Comparison of ENCODE assay signal across 9 cellular contexts in the genomic region with DNA sequence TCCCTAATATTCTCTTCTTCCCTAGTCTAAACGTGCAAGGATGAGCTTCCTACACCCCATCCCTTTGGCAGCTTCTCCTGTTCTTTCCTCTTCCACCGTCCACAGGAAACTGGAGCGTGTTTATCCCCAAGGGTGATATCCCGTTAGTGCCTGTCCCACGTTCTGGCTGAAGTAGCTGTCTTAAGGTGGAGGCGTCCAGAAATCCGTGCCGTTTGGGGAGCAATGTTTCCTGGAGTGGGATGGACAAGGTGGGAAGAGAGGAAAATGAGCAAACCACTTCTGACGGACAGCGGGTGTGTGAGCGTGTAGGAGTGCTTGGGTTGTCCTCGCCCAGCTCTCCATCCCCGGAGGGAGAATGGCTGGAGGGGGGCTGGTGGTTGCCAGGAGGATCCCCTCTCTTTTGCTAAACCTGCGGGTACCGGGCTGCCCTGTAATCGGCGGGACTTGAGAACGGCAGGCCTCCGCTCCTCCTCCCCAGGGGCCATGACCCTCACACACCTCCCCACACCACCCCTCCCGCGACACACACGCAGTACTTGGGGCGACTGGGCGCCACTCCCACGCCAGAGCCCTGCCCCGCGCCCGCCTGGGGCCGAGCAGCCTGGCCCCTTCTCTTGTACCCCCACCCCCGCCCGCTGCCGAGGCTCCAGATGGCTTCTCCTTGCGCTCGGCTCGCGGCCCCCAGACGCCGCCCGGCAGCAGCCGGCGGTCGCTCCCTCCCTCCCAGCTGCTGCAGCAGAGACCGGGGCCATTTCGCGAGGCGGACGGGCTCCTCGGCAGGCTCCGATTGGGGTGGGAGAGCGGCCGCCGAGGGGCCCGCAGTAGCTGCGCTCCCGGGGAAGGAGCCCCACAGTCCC. TPM values are rescaled to one million over a fixed set of nuclear protein-coding genes. Genes with fewer than 3 reads are reported as not detected.
DNase-seq lines count a peak whose midpoint lies in the region; ATAC-seq and TF ChIP-seq lines count a peak whose summit lies in the region.
"Had no signal": no experiment of that assay in that cellular context is flagged by ENCODE, and none has a peak within 500 bp of the region (broad histone marks: within the 10 kb centered on the region; RNA-seq: fewer than 3 reads in every experiment).

No MANE protein-coding gene starts in this region.

- H2BK5ac ChIP-seq in H9 (ENCODE audit: insufficient read length, low read length): no peak overlapping the region

- peak overlapping the region; percentile 63; the same call in 1 of the 2 replicates for H3K9ac ChIP-seq in DND-41 (ENCODE audit: low read depth, low read length)
- H3K9ac ChIP-seq in H9 (ENCODE audit: extremely low read depth, insufficient read length, low read length): no peak overlapping the region
- H3K9ac ChIP-seq in smooth muscle cell (ENCODE audit: low read depth): no peak overlapping the region

- no peak overlapping the region for H2AK5ac ChIP-seq in H9 (ENCODE audit: insufficient read length, low read length)

- no peak overlapping the region; the same call in 1 of the 2 replicates for H3K14ac ChIP-seq in H9 (ENCODE audit: insufficient read depth, low read length)

- H3K18ac ChIP-seq in H9 (ENCODE audit: insufficient read length, low read depth, low read length): no peak overlapping the region

- H2AFZ ChIP-seq in DND-41 (ENCODE audit: low read depth, low read length) (peak overlapping the region; percentile 79; the same call in 1 of the 2 replicates), H9 (ENCODE audit: low read length) (no peak overlapping the region), smooth muscle cell (ENCODE audit: low read depth) (peak overlapping the region; percentile 92)

- H2BK120ac ChIP-seq in H9 (ENCODE audit: low read depth, low read length, poor library complexity, severe bottlenecking): no peak overlapping the region

- peaks cover 0 to 4% (median 0%) of the 10 kb centered on the region in 3 experiments; a peak in 1 of 7 replicates for H3K36me3 Mint-ChIP-seq in H9 (ENCODE audit: insufficient read depth in 1 of 3, low read depth in 3 of 3)
- peaks cover 14% of the 10 kb centered on the region for H3K36me3 Mint-ChIP-seq in activated naive CD8-positive, alpha-beta T cell treated with anti-CD3 and anti-CD28 coated beads, Interleukin-2, amount 50 U/mL, for 24 hours (ENCODE audit: low read depth)

- peaks cover 99% of the 10 kb centered on the region for H3K27me3 Mint-ChIP-seq in H9 (ENCODE audit: low read depth)
- H3K27me3 Mint-ChIP-seq in activated naive CD8-positive, alpha-beta T cell treated with anti-CD3 and anti-CD28 coated beads, Interleukin-2, amount 50 U/mL, for 24 hours: peaks cover 18% of the 10 kb centered on the region

- H3K79me1 ChIP-seq in H9 (ENCODE audit: insufficient read depth, low read depth, low read length, poor library complexity, severe bottlenecking): no peaks in the 10 kb centered on the region

- peaks cover 15% of the 10 kb centered on the region for H3K23me2 ChIP-seq in H9 (ENCODE audit: insufficient read length, low read depth, low read length, poor library complexity, severe bottlenecking)

- no peak overlapping the region for H2BK20ac ChIP-seq in H9 (ENCODE audit: low read depth, low read length, poor library complexity, severe bottlenecking)

- no peak overlapping the region for H3K4ac ChIP-seq in H9 (ENCODE audit: low read depth, low read length)

- H3K4me3 Mint-ChIP-seq in H9: peak overlapping the region; percentile 66 to 83
- H3K4me3 Mint-ChIP-seq in activated naive CD8-positive, alpha-beta T cell treated with anti-CD3 and anti-CD28 coated beads, Interleukin-2, amount 50 U/mL, for 24 hours: peak overlapping the region; percentile 99

- H3K79me2 ChIP-seq in DND-41 (ENCODE audit: insufficient read depth, low read length) (no peaks in the 10 kb centered on the region), H9 (ENCODE audit: insufficient read depth, low read length) (no peaks in the 10 kb centered on the region), smooth muscle cell (ENCODE audit: low read depth) (no peaks in the 10 kb centered on the region)

- no peak overlapping the region for H3K27ac Mint-ChIP-seq in H9
- H3K27ac Mint-ChIP-seq in activated naive CD8-positive, alpha-beta T cell treated with anti-CD3 and anti-CD28 coated beads, Interleukin-2, amount 50 U/mL, for 24 hours: peak overlapping the region; percentile 97

- peak overlapping the region in 1 of 2 experiments; percentile 61; a peak in 2 of 4 replicates for H3K4me3 ChIP-seq in DND-41 (ENCODE audit: low read depth in 1 of 2, low read length in 2 of 2)
- H3K4me3 ChIP-seq in smooth muscle cell: peak overlapping the region; percentile 74

- H4K8ac ChIP-seq in H9 (replicated peaks; ENCODE audit: insufficient read length, low read depth, low read length): no peak overlapping the region

- TF ChIP-seq CTCF in DND-41 (IDR thresholded peaks at IDR 0.05; ENCODE audit: borderline replicate concordance, extremely low read depth, low read length, poor library complexity, severe bottlenecking) (no peak), H9 (conservative IDR thresholded peaks at IDR 0.05) (no peak), smooth muscle cell (IDR thresholded peaks at IDR 0.05; ENCODE audit: borderline replicate concordance, insufficient read depth, poor library complexity, severe bottlenecking) (no peak)

- no peak overlapping the region for H3K56ac ChIP-seq in H9 (ENCODE audit: insufficient read length, low read depth, low read length)

- H3T11ph ChIP-seq in H9 (ENCODE audit: low read length): no peak overlapping the region

- DNase-seq in DND-41: no peak
- peak; percentile 36 for DNase-seq in H9
- peak; percentile 44 for DNase-seq in NCI-H146 (lab: John Stamatoyannopoulos, UW)
- DNase-seq in activated naive CD8-positive, alpha-beta T cell treated with anti-CD3 and anti-CD28 coated beads, Interleukin-2, amount 50 U/mL, for 24 hours: no peak
- DNase-seq in iPS-NIHi7 (ENCODE audit: extremely low spot score): peak; percentile 19
- no peak for DNase-seq in smooth muscle cell (lab: John Stamatoyannopoulos, UW; ENCODE audit: unreplicated experiment)
- DNase-seq in H4 (ENCODE audit: low spot score): no peak
- DNase-seq in COR-L47 (lab: John Stamatoyannopoulos, UW): no peak

- peaks cover 22 to 34% of the 10 kb centered on the region in 2 experiments for H3K4me1 Mint-ChIP-seq in H9
- H3K4me1 Mint-ChIP-seq in activated naive CD8-positive, alpha-beta T cell treated with anti-CD3 and anti-CD28 coated beads, Interleukin-2, amount 50 U/mL, for 24 hours: peaks cover 55% of the 10 kb centered on the region

- H4K91ac ChIP-seq in H9 (ENCODE audit: insufficient read length, low read depth, low read length): no peak overlapping the region

- H3K36me3 ChIP-seq in DND-41 (ENCODE audit: insufficient read depth, low read length) (no peaks in the 10 kb centered on the region), smooth muscle cell (ENCODE audit: low read depth) (no peaks in the 10 kb centered on the region)

- H3K4me1 ChIP-seq in DND-41 (ENCODE audit: insufficient read depth, low read length): peaks cover 52% of the 10 kb centered on the region
- 0 out of 2 replicates have a peak, but pooled peaks cover 3% of the 10 kb centered on the region for H3K4me1 ChIP-seq in H9 (ENCODE audit: insufficient read depth, low read length)
- peaks cover 15% of the 10 kb centered on the region for H3K4me1 ChIP-seq in smooth muscle cell (ENCODE audit: low read depth)

- H4K20me1 ChIP-seq in DND-41 (ENCODE audit: insufficient read depth, low read length) (no peaks in the 10 kb centered on the region), H9 (ENCODE audit: control insufficient read depth, insufficient read depth, insufficient read length) (no peaks in the 10 kb centered on the region), smooth muscle cell (ENCODE audit: low read depth) (no peaks in the 10 kb centered on the region)

- H3F3A ChIP-seq in smooth muscle cell (ENCODE audit: low read depth): no peaks in the 10 kb centered on the region

- H2BK12ac ChIP-seq in H9 (ENCODE audit: insufficient read length, low read depth, low read length): no peak overlapping the region

- no peaks in the 10 kb centered on the region for H3K27me3 ChIP-seq in DND-41 (ENCODE audit: insufficient read depth, low read length, poor library complexity)
- peaks cover 63% of the 10 kb centered on the region for H3K27me3 ChIP-seq in H9 (ENCODE audit: insufficient read depth, low read length)
- H3K27me3 ChIP-seq in smooth muscle cell (ENCODE audit: low read depth): peaks cover 73% of the 10 kb centered on the region

- ATAC-seq in DND-41 (ENCODE audit: insufficient read depth, low read depth): peak; percentile 42
- ATAC-seq in activated naive CD8-positive, alpha-beta T cell treated with anti-CD3 and anti-CD28 coated beads, Interleukin-2, amount 50 U/mL, for 24 hours: peak; percentile 6

- peaks cover 7 to 9% of the 10 kb centered on the region in 2 experiments for H3K9me3 Mint-ChIP-seq in H9
- peaks cover 17% of the 10 kb centered on the region for H3K9me3 Mint-ChIP-seq in activated naive CD8-positive, alpha-beta T cell treated with anti-CD3 and anti-CD28 coated beads, Interleukin-2, amount 50 U/mL, for 24 hours

- WGBS in H9 (ENCODE audit: extremely low coverage, insufficient read length, low lambda C conversion rate): no CpG with 5 or more reads among the region's 55 CpGs
- WGBS in smooth muscle cell (ENCODE audit: low lambda C conversion rate): 2% methylated on average over 51 of the region's 55 CpGs

- H3K9me3 ChIP-seq in DND-41 (ENCODE audit: insufficient read depth, low read length, severe bottlenecking) (peaks cover 3% of the 10 kb centered on the region), H9 (ENCODE audit: control insufficient read depth, low read depth, low read length) (no peaks in the 10 kb centered on the region), smooth muscle cell (replicated peaks; ENCODE audit: low read depth) (no peaks in the 10 kb centered on the region)

- no peak overlapping the region for H3K23ac ChIP-seq in H9 (ENCODE audit: insufficient read length, low read depth, low read length)

- peak overlapping the region; percentile 66 for H3K4me2 ChIP-seq in DND-41 (ENCODE audit: insufficient read depth, low read length)
- H3K4me2 ChIP-seq in H9 (ENCODE audit: insufficient read depth, insufficient read length, low read length): peak overlapping the region; percentile 97
- H3K4me2 ChIP-seq in smooth muscle cell: peak overlapping the region; percentile 97

- H3K27ac ChIP-seq in DND-41 (ENCODE audit: low read length) (peak overlapping the region; percentile 83), H9 (ENCODE audit: insufficient read length, low read depth, low read length) (no peak overlapping the region), smooth muscle cell (ENCODE audit: low read depth) (no peak overlapping the region)
- H3K27ac ChIP-seq: SK-N-MC had no signal

- no peak overlapping the region for H2BK15ac ChIP-seq in H9 (ENCODE audit: low read depth, low read length)

- no peak overlapping the region for H4K5ac ChIP-seq in H9 (ENCODE audit: insufficient read length, low read depth, low read length)

RNA-seq across cellular contexts. Expression of a gene that starts 13.9 kb away (rescaled TPM):
- total RNA-seq in H9 (2021) (not detected in 2 replicates), smooth muscle cell (0.09 and 0.36 TPM in 2 replicates)
- 0.15 and 0.25 TPM in 2 replicates for polyA plus RNA-seq in smooth muscle cell
- 0.12 TPM in 2 replicates for total RNA-seq in H4 (2014; rRNA removed; shearing (Covaris generic))

Comparison
In these comparisons a context has a peak if more than half of its experiments do, and no peak if none do; other contexts are left out.
1. DNase-seq: peak in H9 (single experiment), NCI-H146 (single experiment) and iPS-NIHi7 (single experiment); none in DND-41 (single experiment), activated naive CD8-positive, alpha-beta T cell treated with anti-CD3 and anti-CD28 coated beads, Interleukin-2, amount 50 U/mL, for 24 hours (single experiment), smooth muscle cell (single experiment), H4 (single experiment) and COR-L47 (single experiment).
2. Peak in every context shown above with its lines, with median percentiles within 50 percentile points of each other: H3K4me2 ChIP-seq.